Comparison of ENCODE assay signal across 8 cellular contexts in the genomic region with DNA sequence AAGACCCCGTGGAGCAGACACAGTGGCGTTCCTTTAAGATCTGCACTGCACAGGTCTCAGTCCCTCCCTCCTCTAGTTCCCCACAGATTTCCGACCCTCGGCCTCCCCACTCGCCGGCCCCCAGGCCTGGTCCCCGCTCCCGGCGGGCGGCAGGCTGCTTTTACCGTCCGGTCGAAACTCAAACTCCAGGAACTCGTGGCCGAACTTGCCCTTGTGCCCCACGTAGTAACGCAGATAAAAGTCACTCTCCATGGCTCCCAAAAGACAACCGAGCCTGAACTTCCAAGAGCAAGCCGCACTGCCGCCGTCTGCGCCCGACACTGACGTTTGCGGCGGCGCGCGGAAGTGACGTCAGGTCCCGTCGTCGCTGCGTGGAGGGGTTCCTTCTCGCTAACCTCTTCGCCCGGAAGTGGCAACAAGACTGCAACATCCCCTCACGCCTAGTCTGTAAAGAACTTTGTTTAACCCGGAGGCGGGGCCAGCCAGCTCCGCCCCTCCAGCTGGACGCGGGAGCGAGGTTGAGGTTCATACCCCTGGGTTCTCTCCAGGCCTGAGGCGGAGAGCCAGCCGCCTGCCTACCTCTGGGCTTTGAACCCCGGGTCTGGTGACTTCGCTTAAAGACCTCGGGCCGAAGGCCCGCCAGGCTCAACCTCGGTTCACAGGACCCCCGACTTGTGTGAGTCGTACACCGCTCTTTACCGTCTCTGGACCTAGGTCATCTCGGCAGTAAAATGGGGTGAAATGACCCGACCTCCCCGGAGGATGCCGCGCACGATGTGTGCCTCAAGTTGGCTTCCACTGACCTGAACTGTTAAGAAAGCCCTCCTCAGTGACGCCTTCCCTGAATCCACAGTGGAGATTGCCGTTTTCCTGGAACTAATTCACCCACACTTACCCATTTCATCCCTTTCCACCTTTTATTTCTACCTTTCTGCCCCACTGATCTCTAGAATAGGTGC. TPM values are rescaled to one million over a fixed set of nuclear protein-coding genes. Genes with fewer than 3 reads are reported as not detected.
DNase-seq lines count a peak whose midpoint lies in the region; ATAC-seq, FAIRE-seq and TF ChIP-seq lines count a peak whose summit lies in the region.

A gene (minus strand): TSS at position 322 of the 959 bp plus-strand sequence. CDS start 70 bp downstream, at position 252.

- no peaks in the 10 kb centered on the region for H3K27me3 ChIP-seq in Loucy (ENCODE audit: insufficient read depth, low read length, poor library complexity, severe bottlenecking)

- no peaks in the 10 kb centered on the region for H3K9me2 ChIP-seq in Loucy (replicated peaks; ENCODE audit: low read depth, low read length)

- peak; percentile 97 for DNase-seq in EL
- DNase-seq in H54 (ENCODE audit: insufficient read length, low spot score) = peak; percentile 97
- DNase-seq in activated T-helper 9 cell treated with anti-CD3 and anti-CD28 coated beads, Interleukin-2, amount 50 U/mL, for 16 hours (ENCODE audit: low read depth) = peak; percentile 91
- DNase-seq in fibroblast of peridontal ligament (ENCODE audit: extremely low read depth) = peak; percentile 96
- peak; percentile 97 for DNase-seq in natural killer cell treated with Interleukin-12 subunit alpha and Interleukin-12 subunit beta and Interleukin-15 and Interleukin-18, amount 100 ng/mL, for 72 hours (ENCODE audit: low spot score)
- peak; percentile 98 for DNase-seq in stimulated activated naive CD8-positive, alpha-beta T cell treated with anti-CD3 and anti-CD28 coated beads, Interleukin-15, Interleukin-2, amounts not matched to agents 100 U/mL and 50 U/mL, for 24 hours

- peaks cover 23 to 30% of the 10 kb centered on the region in 2 donors for H3K4me1 Mint-ChIP-seq in natural killer cell treated with Interleukin-12 subunit alpha and Interleukin-12 subunit beta and Interleukin-15 and Interleukin-18, amount 100 ng/mL, for 72 hours (ENCODE audit: low read depth in 2 of 2)

- H3K9me3 Mint-ChIP-seq in natural killer cell treated with Interleukin-12 subunit alpha and Interleukin-12 subunit beta and Interleukin-15 and Interleukin-18, amount 100 ng/mL, for 72 hours = no peaks in the 10 kb centered on the region

- H3K36me3 ChIP-seq in Loucy (ENCODE audit: insufficient read depth, low read length) = peaks cover 14% of the 10 kb centered on the region; the same call in 1 of the 2 replicates

- FAIRE-seq in H54 (lab: Jason Lieb, UNC) = peak; percentile 89

- H3K4me3 ChIP-seq in Loucy (ENCODE audit: low read length, poor library complexity, severe bottlenecking) = peak within 1 kb of the TSS; percentile 96

- peaks cover 16% of the 10 kb centered on the region for H3K36me3 Mint-ChIP-seq in natural killer cell treated with Interleukin-12 subunit alpha and Interleukin-12 subunit beta and Interleukin-15 and Interleukin-18, amount 100 ng/mL, for 72 hours

- TF ChIP-seq POLR2A in H54 (IDR thresholded peaks at IDR 0.05; ENCODE audit: low read depth, low read length) (peak; percentile 70), Raji (IDR thresholded peaks at IDR 0.05; ENCODE audit: insufficient read depth, low read depth, low read length) (peak; percentile 79)

- peak within 1 kb of the TSS; percentile 91 for H3K9ac ChIP-seq in Loucy (ENCODE audit: low read depth, low read length, poor library complexity, severe bottlenecking)

- peak; percentile 100 for ATAC-seq in natural killer cell treated with Interleukin-12 subunit alpha and Interleukin-12 subunit beta and Interleukin-15 and Interleukin-18, amount 100 ng/mL, for 72 hours
- ATAC-seq in stimulated activated naive CD8-positive, alpha-beta T cell treated with anti-CD3 and anti-CD28 coated beads, Interleukin-15, Interleukin-2, amounts not matched to agents 100 U/mL and 50 U/mL, for 24 hours = peak; percentile 99

- H3K4me1 ChIP-seq in Loucy (ENCODE audit: insufficient read depth, low read length, poor library complexity, severe bottlenecking) = peaks cover 7% of the 10 kb centered on the region

- H3K27ac Mint-ChIP-seq in natural killer cell treated with Interleukin-12 subunit alpha and Interleukin-12 subunit beta and Interleukin-15 and Interleukin-18, amount 100 ng/mL, for 72 hours = peak within 1 kb of the TSS; percentile 92 to 98

- H3K27me3 Mint-ChIP-seq in natural killer cell treated with Interleukin-12 subunit alpha and Interleukin-12 subunit beta and Interleukin-15 and Interleukin-18, amount 100 ng/mL, for 72 hours = no peaks in the 10 kb centered on the region

- TF ChIP-seq CTCF in Loucy (conservative IDR thresholded peaks at IDR 0.05; ENCODE audit: low read length) = no peak

- no peaks in the 10 kb centered on the region for H3K9me3 ChIP-seq in Loucy (ENCODE audit: insufficient read depth, low read depth, low read length)

- H3K79me2 ChIP-seq in Loucy (ENCODE audit: insufficient read depth, low read length) = peaks cover 36% of the 10 kb centered on the region

- H4K20me1 ChIP-seq in Loucy (ENCODE audit: insufficient read depth, low read length, poor library complexity, severe bottlenecking) = peaks cover 5% of the 10 kb centered on the region

- peak within 1 kb of the TSS; percentile 93 for H3K4me3 Mint-ChIP-seq in natural killer cell treated with Interleukin-12 subunit alpha and Interleukin-12 subunit beta and Interleukin-15 and Interleukin-18, amount 100 ng/mL, for 72 hours

- H2AFZ ChIP-seq in Loucy (ENCODE audit: low read length) = peak within 1 kb of the TSS; percentile 91

- peak within 1 kb of the TSS; percentile 90 for H3K4me2 ChIP-seq in Loucy (ENCODE audit: low read depth, low read length, poor library complexity, severe bottlenecking)

- H3F3A ChIP-seq in Loucy (ENCODE audit: low read depth) = no peaks in the 10 kb centered on the region

RNA-seq across cellular contexts. Expression of the gene that starts here (rescaled TPM):
- 10 to 100 TPM; 62.6 to 65.4 TPM for total RNA-seq in natural killer cell treated with Interleukin-12 subunit alpha and Interleukin-12 subunit beta and Interleukin-15 and Interleukin-18, amount 100 ng/mL, for 72 hours

Comparison
In these comparisons a context has a peak if more than half of its experiments do, and no peak if none do; other contexts are left out.
1. Peak in every context shown above with its lines: DNase-seq, ATAC-seq and H3K4me3 ChIP-seq.